Comparison of ENCODE assay signal across 11 cellular contexts in genomic region chr3:72679540-72680198, GRCh38.
DNase-seq lines count a peak whose midpoint lies in the region.
"Had no signal": no experiment of that assay in that cellular context is flagged by ENCODE, and none has a peak within 500 bp of the region (broad histone marks: within the 10 kb centered on the region; RNA-seq: fewer than 3 reads in every experiment).

No MANE protein-coding gene starts in this region.

- peak overlapping the region; percentile 89 for H3K27ac ChIP-seq in temporal lobe (ENCODE audit: low read depth, low read length)
- H3K27ac ChIP-seq: stomach had no signal

- DNase-seq in NOMO-1 treated with DMSO at 0.1 percent for 48 hours (lab: John Stamatoyannopoulos, UW; ENCODE audit: unreplicated experiment) = peak; percentile 3
- no peak for DNase-seq in NOMO-1 (lab: John Stamatoyannopoulos, UW; ENCODE audit: unreplicated experiment in 2 of 2)
- peak; percentile 75 to 86 for DNase-seq in NCI-H446 (lab: John Stamatoyannopoulos, UW)
- DNase-seq in epidermal melanocyte (ENCODE audit: insufficient read length, low spot score) = peak; percentile 62
- DNase-seq in cerebellar cortex (ENCODE audit: low spot score) = no peak
- DNase-seq in NCI-H1694 (lab: John Stamatoyannopoulos, UW) = no peak
- DNase-seq in ecto neural progenitor cell (ENCODE audit: low spot score) = no peak
- DNase-seq: activated naive CD4-positive, alpha-beta T cell treated with anti-CD3 and anti-CD28 coated beads, Interleukin-2, amount 10 ng/mL, durations not matched to agents 7 days and 5 days; effector memory CD8-positive, alpha-beta T cell; stomach had no signal

Comparison
In these comparisons a context has a peak if more than half of its experiments do, and no peak if none do; other contexts are left out.
1. DNase-seq: peak in NOMO-1 treated with DMSO at 0.1 percent for 48 hours (single experiment), NCI-H446 (2 of 2) and epidermal melanocyte (single experiment); none in NOMO-1 (0 of 2), cerebellar cortex (single experiment), NCI-H1694 (single experiment) and ecto neural progenitor cell (single experiment).